In the genomic region with DNA sequence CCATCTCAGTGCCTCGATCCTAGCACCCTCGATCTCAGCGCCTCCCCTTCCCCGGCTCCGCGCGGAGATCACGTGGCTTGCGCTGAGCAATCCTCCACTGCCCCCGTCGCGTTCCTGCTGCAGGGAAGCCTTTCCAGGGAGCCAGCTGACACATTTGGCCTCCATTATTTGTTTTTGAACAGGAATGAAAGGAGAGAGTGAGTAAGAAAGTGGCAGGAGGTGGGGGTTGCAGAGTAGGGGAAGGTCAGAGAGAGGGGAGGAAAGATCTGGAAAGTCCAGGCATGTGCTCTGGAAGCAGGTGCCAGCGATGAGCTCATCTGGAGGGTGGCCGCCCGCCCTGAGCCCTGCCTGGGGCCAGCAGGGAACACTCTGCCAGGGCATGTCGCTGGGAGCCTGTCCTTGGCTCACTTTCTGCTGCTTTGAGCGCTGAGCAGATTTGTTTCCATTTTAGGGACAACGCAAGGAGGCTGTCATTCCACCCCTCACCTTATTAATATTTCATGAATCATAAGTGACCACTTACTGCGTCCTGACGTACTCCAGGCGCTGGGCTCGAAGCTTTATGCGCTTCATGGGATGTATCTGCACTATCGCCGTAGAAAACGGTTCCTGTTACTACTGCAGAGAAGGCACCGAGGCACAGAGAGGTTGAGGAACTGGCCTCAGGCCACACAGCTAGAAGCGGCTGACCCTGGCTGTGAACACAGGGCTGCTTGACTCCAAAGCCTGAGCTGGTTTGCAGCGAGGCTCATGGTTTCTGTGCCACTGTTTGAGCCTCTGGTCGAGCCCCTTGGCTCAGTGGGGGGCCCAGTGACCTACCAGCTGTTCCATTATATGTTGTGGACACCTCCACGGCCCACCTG, we compare ENCODE assay signal across 8 cellular contexts.
DNase-seq lines count a peak whose midpoint lies in the region; ATAC-seq lines count a peak whose summit lies in the region.

No MANE protein-coding gene starts in this region.

- peaks cover 25% of the 10 kb centered on the region for H3K36me3 ChIP-seq in skeletal muscle satellite cell (ENCODE audit: insufficient read depth, low read length)

- H3K9ac ChIP-seq in skeletal muscle satellite cell (ENCODE audit: low read depth, low read length), result peak overlapping the region; percentile 55

- H3K4me1 ChIP-seq in skeletal muscle satellite cell (ENCODE audit: control insufficient read depth, insufficient read depth, low read length), result peaks cover 98% of the 10 kb centered on the region

- ATAC-seq in GM18858 (IDR thresholded peaks at IDR 0.05; ENCODE audit: unreplicated experiment) (no peak), HG02798 (IDR thresholded peaks at IDR 0.05; ENCODE audit: poor library complexity, unreplicated experiment) (no peak)

- H3K4me3 ChIP-seq in skeletal muscle satellite cell (ENCODE audit: low read length), result peak overlapping the region; percentile 46

- no peaks in the 10 kb centered on the region for H3K9me3 ChIP-seq in skeletal muscle satellite cell (replicated peaks; ENCODE audit: low read length)

- no peaks in the 10 kb centered on the region for H3K27me3 ChIP-seq in skeletal muscle satellite cell (ENCODE audit: control insufficient read depth, insufficient read depth, low read length)

- DNase-seq in H4 (ENCODE audit: low spot score) (peak; percentile 73), astrocyte of the hippocampus (ENCODE audit: low read depth, low spot score) (peak; percentile 96), iPS-NIHi11 (ENCODE audit: low spot score) (peak; percentile 11), OCI-M1 (lab: John Stamatoyannopoulos, UW) (no peak)
- DNase-seq in stimulated activated CD4-positive, alpha-beta T cell treated with anti-CD3 and anti-CD28 coated beads, Interleukin-2, amount 100 ng/mL, for 24 hours, result no peak

- peak overlapping the region; percentile 57 for H3K4me2 ChIP-seq in skeletal muscle satellite cell (ENCODE audit: low read length)

Comparison
In these comparisons a context has a peak if more than half of its experiments do, and no peak if none do; other contexts are left out.
1. DNase-seq: peak in H4 (single experiment), astrocyte of the hippocampus (single experiment) and iPS-NIHi11 (single experiment); none in stimulated activated CD4-positive, alpha-beta T cell treated with anti-CD3 and anti-CD28 coated beads, Interleukin-2, amount 100 ng/mL, for 24 hours (0 of 2) and OCI-M1 (single experiment).